ENCODE assay signal across 1 cellular context in genomic region chr22:41447435-41448188, GRCh38.
TF ChIP-seq lines count a peak whose summit lies in the region.

No MANE protein-coding gene starts in this region.

TF ChIP-seq in HepG2, 621 proteins besides CTCF, POLR2A, EP300 and RAD21 (continued from another document and continues in another):
- TF ChIP-seq IRF1 (CRISPR knock-in tag; IDR thresholded peaks at IDR 0.05; ENCODE audit: low read depth) (no peak), KLF15 (CRISPR knock-in tag; IDR thresholded peaks at IDR 0.05; ENCODE audit: borderline replicate concordance) (no peak), ZSCAN31 (CRISPR knock-in tag; IDR thresholded peaks at IDR 0.05; ENCODE audit: low read depth) (no peak), SIX4 (CRISPR knock-in tag; IDR thresholded peaks at IDR 0.05) (no peak), POGK (CRISPR knock-in tag; conservative IDR thresholded peaks at IDR 0.05) (no peak), CSRNP1 (CRISPR knock-in tag; IDR thresholded peaks at IDR 0.05) (no peak), MEF2D (CRISPR knock-in tag; IDR thresholded peaks at IDR 0.05) (no peak), MED1 (CRISPR knock-in tag; IDR thresholded peaks at IDR 0.05) (peak; percentile 14; the same call in 1 of the 2 replicates), AHR (CRISPR knock-in tag; IDR thresholded peaks at IDR 0.05) (no peak), SRSF4 (IDR thresholded peaks at IDR 0.05; ENCODE audit: low read depth, low read length, poor library complexity, severe bottlenecking) (no peak), ZNF598 (CRISPR knock-in tag; IDR thresholded peaks at IDR 0.05; ENCODE audit: borderline replicate concordance) (no peak), CHCHD3 (CRISPR knock-in tag; IDR thresholded peaks at IDR 0.05) (0 out of 2 replicates have a peak, but pooled peaks have one; percentile 3), FOXP4 (CRISPR knock-in tag; IDR thresholded peaks at IDR 0.05) (no peak), KMT2A (CRISPR knock-in tag; IDR thresholded peaks at IDR 0.05) (no peak), HNRNPL (IDR thresholded peaks at IDR 0.05; ENCODE audit: low read depth, low read length) (no peak), NR2C2 (CRISPR knock-in tag; IDR thresholded peaks at IDR 0.05; ENCODE audit: borderline replicate concordance) (no peak), ELK4 (CRISPR knock-in tag; IDR thresholded peaks at IDR 0.05; ENCODE audit: borderline replicate concordance) (0 out of 2 replicates have a peak, but pooled peaks have one; percentile 42), HINFP (CRISPR knock-in tag; IDR thresholded peaks at IDR 0.05; ENCODE audit: low read depth) (no peak; the same call in 1 of the 2 replicates), GMEB1 (CRISPR knock-in tag; IDR thresholded peaks at IDR 0.05; ENCODE audit: borderline replicate concordance) (no peak), PRPF4 (IDR thresholded peaks at IDR 0.05; ENCODE audit: low read depth, low read length, poor library complexity, severe bottlenecking) (no peak), ATRX (CRISPR knock-in tag; IDR thresholded peaks at IDR 0.05; ENCODE audit: borderline replicate concordance) (no peak), ZNF713 (CRISPR knock-in tag; IDR thresholded peaks at IDR 0.05) (no peak), ESRRA (CRISPR knock-in tag; IDR thresholded peaks at IDR 0.05; ENCODE audit: low read depth) (no peak), ZNF558 (CRISPR knock-in tag; IDR thresholded peaks at IDR 0.05; ENCODE audit: borderline replicate concordance) (no peak; the same call in 1 of the 2 replicates), SMAD9 (CRISPR knock-in tag; IDR thresholded peaks at IDR 0.05) (no peak), ZNF775 (CRISPR knock-in tag; IDR thresholded peaks at IDR 0.05; ENCODE audit: borderline replicate concordance) (0 out of 2 replicates have a peak, but pooled peaks have one; percentile 41), SSRP1 (CRISPR knock-in tag; IDR thresholded peaks at IDR 0.05) (0 out of 2 replicates have a peak, but pooled peaks have one; percentile 52), ZSCAN5A (CRISPR knock-in tag; IDR thresholded peaks at IDR 0.05; ENCODE audit: borderline replicate concordance) (no peak), ZNF503 (CRISPR knock-in tag; IDR thresholded peaks at IDR 0.05) (no peak), ZUFSP (CRISPR knock-in tag; IDR thresholded peaks at IDR 0.05; ENCODE audit: borderline replicate concordance) (0 out of 2 replicates have a peak, but pooled peaks have one; percentile 64), ZNF333 (CRISPR knock-in tag; IDR thresholded peaks at IDR 0.05; ENCODE audit: borderline replicate concordance) (0 out of 2 replicates have a peak, but pooled peaks have one; percentile 4), TCF7 (IDR thresholded peaks at IDR 0.05; ENCODE audit: low read depth) (no peak), NFYB (CRISPR knock-in tag; IDR thresholded peaks at IDR 0.05) (no peak; the same call in 1 of the 2 replicates), TOPORS (CRISPR knock-in tag; IDR thresholded peaks at IDR 0.05) (peak; percentile 18; the same call in 1 of the 2 replicates), HOXA7 (CRISPR knock-in tag; IDR thresholded peaks at IDR 0.05) (no peak), ZZZ3 (CRISPR knock-in tag; IDR thresholded peaks at IDR 0.05; ENCODE audit: borderline replicate concordance) (no peak), E2F5 (CRISPR knock-in tag; conservative IDR thresholded peaks at IDR 0.05) (no peak), MED13 (CRISPR knock-in tag; IDR thresholded peaks at IDR 0.05) (no peak), ZBTB1 (CRISPR knock-in tag; IDR thresholded peaks at IDR 0.05; ENCODE audit: borderline replicate concordance) (no peak), ZNF382 (CRISPR knock-in tag; IDR thresholded peaks at IDR 0.05; ENCODE audit: borderline replicate concordance) (no peak), NFE2 (CRISPR knock-in tag; IDR thresholded peaks at IDR 0.05) (no peak), HES4 (CRISPR knock-in tag; IDR thresholded peaks at IDR 0.05; ENCODE audit: borderline replicate concordance) (peak; percentile 79; the same call in 1 of the 2 replicates), GTF2F1 (IDR thresholded peaks at IDR 0.05; ENCODE audit: low read length) (no peak), STAT5B (CRISPR knock-in tag; IDR thresholded peaks at IDR 0.05) (no peak), ZSCAN29 (CRISPR knock-in tag; conservative IDR thresholded peaks at IDR 0.05) (no peak), CCAR2 (optimal IDR thresholded peaks at IDR 0.05; ENCODE audit: low read depth, low read length) (no peak), KDM5B (CRISPR knock-in tag; IDR thresholded peaks at IDR 0.05; ENCODE audit: borderline replicate concordance) (0 out of 2 replicates have a peak, but pooled peaks have one; percentile 25), RAD51 (IDR thresholded peaks at IDR 0.05; ENCODE audit: borderline replicate concordance) (no peak)
